Comparison of ENCODE assay signal across 35 cellular contexts in the genomic region with DNA sequence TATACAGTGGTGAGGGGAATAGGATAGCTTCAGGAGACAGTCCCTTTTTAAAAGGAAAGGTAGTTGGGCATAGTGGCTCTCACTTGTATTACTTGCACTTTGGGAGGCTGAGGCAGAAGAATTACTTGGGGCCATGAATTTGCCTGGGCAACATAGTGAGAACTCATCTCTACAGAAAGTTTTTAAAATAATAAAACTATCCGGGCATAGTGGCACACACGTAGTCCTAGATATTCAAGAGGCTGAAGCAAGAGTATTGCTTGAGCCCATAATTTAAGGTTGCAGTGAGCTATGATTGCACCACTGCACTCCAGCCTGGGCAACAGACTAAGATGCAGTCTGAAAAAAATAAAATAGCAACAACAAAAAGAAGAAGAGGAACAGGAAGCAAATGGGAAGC.
"Had no signal": no experiment of that assay in that cellular context is flagged by ENCODE, and none has a peak within 500 bp of the region (broad histone marks: within the 10 kb centered on the region; RNA-seq: fewer than 3 reads in every experiment).

No MANE protein-coding gene starts in this region.

- H3K4me2 ChIP-seq: KMS-11 had no signal

- DNase-seq: Karpas-422, Kasumi-1, MG63, MM.1S, NCI-H1048, NCI-H1092, NCI-H1092 treated with DMSO at 0.1 percent for 48 hours, NCI-H1105, NCI-H1105 treated with DMSO at 0.1 percent for 48 hours, NCI-H1417, NCI-H1417 treated with DMSO at 0.1 percent for 48 hours, NCI-H1436, NCI-H1436 treated with DMSO at 0.1 percent for 48 hours, NCI-H146, NCI-H1694, NCI-H1694 treated with DMSO at 0.1 percent for 48 hours, NCI-H187, NCI-H187 treated with DMSO at 0.1 percent for 48 hours, NCI-H1930, NCI-H2029, NCI-H2029 treated with DMSO at 0.1 percent for 48 hours, NCI-H2081, NCI-H2081 treated with DMSO at 0.1 percent for 48 hours, NCI-H2107, NCI-H2171, NCI-H2171 treated with DMSO at 0.1 percent for 48 hours, NCI-H2227 treated with DMSO at 0.1 percent for 48 hours, NCI-H226, NCI-H345, NCI-H446, NCI-H446 treated with DMSO at 0.1 percent for 48 hours, NCI-H510A, NCI-H510A treated with DMSO at 0.1 percent for 48 hours, NCI-H524 had no signal

- H3K4me3 ChIP-seq: MG63 had no signal

- H3K27me3 ChIP-seq: MG63 had no signal

- H3K9ac ChIP-seq: KMS-11 had no signal

- H3K27ac ChIP-seq: KMS-11 had no signal

- H3K9me3 ChIP-seq: MG63 had no signal
